Comparison of ENCODE assay signal across 8 cellular contexts in genomic region chr1:78004719-78005346, GRCh38. TPM values are rescaled to one million over a fixed set of nuclear protein-coding genes. Genes with fewer than 3 reads are reported as not detected.
DNase-seq lines count a peak whose midpoint lies in the region; ATAC-seq and TF ChIP-seq lines count a peak whose summit lies in the region.

Gene DNAJB4, plus strand, starts transcription at chr1:78004939. Its CDS starts 172 bp downstream, at chr1:78005111.

- H3K9me3 ChIP-seq in A673 (ENCODE audit: low read depth, low read length, poor library complexity, severe bottlenecking) (no peaks in the 10 kb centered on the region), mesodermal cell (ENCODE audit: control insufficient read depth, low read length) (no peaks in the 10 kb centered on the region)

- H3K9me3 Mint-ChIP-seq in activated CD8-positive, alpha-beta T cell treated with anti-CD3 and anti-CD28 coated beads, Interleukin-2, amount 10 ng/mL, durations not matched to agents 7 days and 5 days (ENCODE audit: insufficient read depth): no peaks in the 10 kb centered on the region

- no peak for TF ChIP-seq CTCF in A673 (conservative IDR thresholded peaks at IDR 0.05; ENCODE audit: low read depth, low read length)

- DNase-seq in A673 (ENCODE audit: low spot score) (peak; percentile 98), NCI-H748 (lab: John Stamatoyannopoulos, UW; ENCODE audit: unreplicated experiment) (peak; percentile 69), epidermal melanocyte (ENCODE audit: insufficient read length, low spot score) (peak; percentile 72)
- peak; percentile 86 for DNase-seq in activated CD8-positive, alpha-beta T cell treated with anti-CD3 and anti-CD28 coated beads, Interleukin-2, amount 10 ng/mL, durations not matched to agents 7 days and 5 days
- DNase-seq in stimulated activated CD8-positive, alpha-beta memory T cell treated with anti-CD3 and anti-CD28 coated beads, Interleukin-7, amount 100 ng/mL, for 4 hours (ENCODE audit: low read depth in 2 of 2): peak; percentile 19 to 53

- H3K27ac Mint-ChIP-seq in activated CD8-positive, alpha-beta T cell treated with anti-CD3 and anti-CD28 coated beads, Interleukin-2, amount 10 ng/mL, durations not matched to agents 7 days and 5 days: peak within 1 kb of the TSS; percentile 94

- CTCF ChIA-PET in A673 (lab: Charles Lee): interaction anchor here (0.6 to 1.8 kb wide), 3 partner anchors 24 to 110 kb away, joined by 3 to 7 read pairs (median 5); partner anchors contain the start of gene FUBP1
- CTCF ChIA-PET in activated CD8-positive, alpha-beta T cell treated with anti-CD3 and anti-CD28 coated beads, Interleukin-2, amount 10 ng/mL, durations not matched to agents 7 days and 5 days (lab: Charles Lee): interaction anchor here (0.7 to 5.8 kb wide), 12 partner anchors 10 to 615 kb away, joined by 3 to 60 read pairs (median 5); partner anchors contain the start of genes FUBP1 and IFI44L

- H3K4me3 ChIP-seq in A673 (ENCODE audit: low read depth, low read length, poor library complexity, severe bottlenecking): peak within 1 kb of the TSS; percentile 60
- peak within 1 kb of the TSS; percentile 48 for H3K4me3 ChIP-seq in mesodermal cell (ENCODE audit: extremely low read depth, insufficient read depth, low read length, poor library complexity, severe bottlenecking)

- no peaks in the 10 kb centered on the region for H3K27me3 Mint-ChIP-seq in activated CD8-positive, alpha-beta T cell treated with anti-CD3 and anti-CD28 coated beads, Interleukin-2, amount 10 ng/mL, durations not matched to agents 7 days and 5 days (ENCODE audit: low read depth)

- H3K4me3 Mint-ChIP-seq in activated CD8-positive, alpha-beta T cell treated with anti-CD3 and anti-CD28 coated beads, Interleukin-2, amount 10 ng/mL, durations not matched to agents 7 days and 5 days: peak within 1 kb of the TSS; percentile 93

- ATAC-seq in GM18858 (IDR thresholded peaks at IDR 0.05; ENCODE audit: unreplicated experiment) (peak; percentile 96), HG03095 (IDR thresholded peaks at IDR 0.05; ENCODE audit: unreplicated experiment) (peak; percentile 97)
- peak; percentile 98 for ATAC-seq in activated CD8-positive, alpha-beta T cell treated with anti-CD3 and anti-CD28 coated beads, Interleukin-2, amount 10 ng/mL, durations not matched to agents 7 days and 5 days

- 2 to 12% methylated on average over 6 to 10 of the region's 12 CpGs for WGBS in mesodermal cell (ENCODE audit: insufficient coverage in 2 of 2), 2 experiments

- H3K36me3 Mint-ChIP-seq in activated CD8-positive, alpha-beta T cell treated with anti-CD3 and anti-CD28 coated beads, Interleukin-2, amount 10 ng/mL, durations not matched to agents 7 days and 5 days (ENCODE audit: low read depth): peaks cover 2% of the 10 kb centered on the region

- H3K4me1 Mint-ChIP-seq in activated CD8-positive, alpha-beta T cell treated with anti-CD3 and anti-CD28 coated beads, Interleukin-2, amount 10 ng/mL, durations not matched to agents 7 days and 5 days (ENCODE audit: low read depth): peaks cover 34% of the 10 kb centered on the region

- H3K36me3 ChIP-seq in A673 (ENCODE audit: insufficient read depth, low read length, poor library complexity, severe bottlenecking): no peaks in the 10 kb centered on the region
- H3K36me3 ChIP-seq in mesodermal cell (ENCODE audit: control insufficient read depth, insufficient read depth, low read length): no peaks in the 10 kb centered on the region

- intact Hi-C loops in A673 (cut with micrococcal nuclease; ENCODE audit: unreplicated experiment): loop anchor here (1.0 kb wide), 1 partner anchor 26 kb away; the partner anchor contains the start of gene FUBP1

- TSS peak; percentile 63 for BruUV-seq in A673 (replicated peaks; lab: Mats Ljungman, UMichigan)

- POLR2A ChIA-PET in A673 (lab: Charles Lee; ENCODE audit: low non-redundant PET): interaction anchor here (0.5 to 1.7 kb wide), 6 partner anchors 13 to 96 kb away, joined by 3 to 16 read pairs (median 4); partner anchors contain the start of gene FUBP1
- POLR2A ChIA-PET in activated CD8-positive, alpha-beta T cell treated with anti-CD3 and anti-CD28 coated beads, Interleukin-2, amount 10 ng/mL, durations not matched to agents 7 days and 5 days (lab: Charles Lee): interaction anchor here (0.6 to 7.4 kb wide), 38 partner anchors 9 to 646 kb away, joined by 3 to 317 read pairs (median 4); partner anchors contain the start of genes FUBP1, GIPC2, IFI44L and MIGA1

- H3K4me1 ChIP-seq in A673 (ENCODE audit: insufficient read depth, low read length, poor library complexity, severe bottlenecking): peaks cover 32% of the 10 kb centered on the region
- H3K4me1 ChIP-seq in mesodermal cell (ENCODE audit: control insufficient read depth, insufficient read depth, low read length, poor library complexity, severe bottlenecking): no peaks in the 10 kb centered on the region

- H3K27ac ChIP-seq in A673 (ENCODE audit: low read depth, low read length, poor library complexity, severe bottlenecking): peak within 1 kb of the TSS; percentile 99
- peak within 1 kb of the TSS; percentile 98 for H3K27ac ChIP-seq in mesodermal cell (ENCODE audit: low read depth, low read length, severe bottlenecking)

- H3K27me3 ChIP-seq in A673 (replicated peaks; ENCODE audit: insufficient read depth, low read depth, low read length, poor library complexity): no peaks in the 10 kb centered on the region

RNA-seq across cellular contexts. Expression of gene DNAJB4, which starts in this region (rescaled TPM):
- 28.3 and 34.5 TPM in 2 replicates for total RNA-seq in A673 (2021)
- 10 to 100 TPM in 1 of 2 experiments, 1 to 10 TPM in 1; 9.4 to 10.5 TPM for total RNA-seq in activated CD8-positive, alpha-beta T cell treated with anti-CD3 and anti-CD28 coated beads, Interleukin-2, amount 10 ng/mL, durations not matched to agents 7 days and 5 days
- 19.4 TPM for polyA plus RNA-seq in mesodermal cell (2013, experiment 1 of 2)
- polyA plus RNA-seq in mesodermal cell (2013, experiment 2 of 2): 26.2 TPM

Comparison
In these comparisons a context has a peak if more than half of its experiments do, and no peak if none do; other contexts are left out.
1. Peak in every context shown above with its lines: DNase-seq, ATAC-seq, H3K4me3 ChIP-seq and H3K27ac ChIP-seq.
2. DNase-seq: peak in every context shown above with its lines; median percentile 98 in A673; 86 in activated CD8-positive, alpha-beta T cell treated with anti-CD3 and anti-CD28 coated beads, Interleukin-2, amount 10 ng/mL, durations not matched to agents 7 days and 5 days; 72 in epidermal melanocyte; 69 in NCI-H748; 36 in stimulated activated CD8-positive, alpha-beta memory T cell treated with anti-CD3 and anti-CD28 coated beads, Interleukin-7, amount 100 ng/mL, for 4 hours.